ENCODE assay signal across 10 cellular contexts in genomic region chr6:90068264-90068663, GRCh38.
DNase-seq lines count a peak whose midpoint lies in the region; ATAC-seq and TF ChIP-seq lines count a peak whose summit lies in the region.
"Had no signal": no experiment of that assay in that cellular context is flagged by ENCODE, and none has a peak within 500 bp of the region (broad histone marks: within the 10 kb centered on the region; RNA-seq: fewer than 3 reads in every experiment).

No MANE protein-coding gene starts in this region.

- POLR2A ChIA-PET in activated naive CD8-positive, alpha-beta T cell treated with anti-CD3 and anti-CD28 coated beads, Interleukin-2, amount 10 ng/mL, durations not matched to agents 7 days and 5 days (lab: Charles Lee), result interaction anchor here (0.7 to 1.5 kb wide), 2 partner anchors 10 to 20 kb away, joined by 4 to 5 read pairs; no protein-coding TSS in a partner anchor

- H3K4me1 Mint-ChIP-seq in activated naive CD8-positive, alpha-beta T cell treated with anti-CD3 and anti-CD28 coated beads, Interleukin-2, amount 10 ng/mL, durations not matched to agents 7 days and 5 days, result peaks cover 73% of the 10 kb centered on the region
- H3K4me1 Mint-ChIP-seq in progenitor cell of endocrine pancreas (ENCODE audit: low read depth), result peaks cover 8% of the 10 kb centered on the region

- no peaks in the 10 kb centered on the region for H3K9me3 Mint-ChIP-seq in activated naive CD8-positive, alpha-beta T cell treated with anti-CD3 and anti-CD28 coated beads, Interleukin-2, amount 10 ng/mL, durations not matched to agents 7 days and 5 days
- H3K9me3 Mint-ChIP-seq in progenitor cell of endocrine pancreas (ENCODE audit: low read depth), result no peaks in the 10 kb centered on the region

- TF ChIP-seq CTCF in progenitor cell of endocrine pancreas (IDR thresholded peaks at IDR 0.05; ENCODE audit: unreplicated experiment), result no peak

- DNase-seq in NCI-H2196 (lab: John Stamatoyannopoulos, UW; ENCODE audit: unreplicated experiment) (peak; percentile 15), NCI-H2196 treated with DMSO at 0.1 percent for 48 hours (lab: John Stamatoyannopoulos, UW; ENCODE audit: unreplicated experiment) (no peak), HT1080 (ENCODE audit: low read depth) (peak; percentile 89), myocyte (ENCODE audit: low read depth) (peak; percentile 26), progenitor cell of endocrine pancreas (ENCODE audit: low spot score, unreplicated experiment) (no peak), cerebellar nuclear complex (lab: John Stamatoyannopoulos, UW) (no peak), SHP77 treated with DMSO at 0.1 percent for 48 hours (lab: John Stamatoyannopoulos, UW) (no peak)
- DNase-seq in activated naive CD8-positive, alpha-beta T cell treated with anti-CD3 and anti-CD28 coated beads, Interleukin-2, amount 10 ng/mL, durations not matched to agents 7 days and 5 days, result no peak
- DNase-seq: NCI-H1930 had no signal

- H3K4me3 Mint-ChIP-seq in activated naive CD8-positive, alpha-beta T cell treated with anti-CD3 and anti-CD28 coated beads, Interleukin-2, amount 10 ng/mL, durations not matched to agents 7 days and 5 days, result no peak overlapping the region
- no peak overlapping the region for H3K4me3 Mint-ChIP-seq in progenitor cell of endocrine pancreas (ENCODE audit: low read depth)

- H3K27ac Mint-ChIP-seq in activated naive CD8-positive, alpha-beta T cell treated with anti-CD3 and anti-CD28 coated beads, Interleukin-2, amount 10 ng/mL, durations not matched to agents 7 days and 5 days, result peak overlapping the region; percentile 47
- no peak overlapping the region for H3K27ac Mint-ChIP-seq in progenitor cell of endocrine pancreas

- no peak for ATAC-seq in activated naive CD8-positive, alpha-beta T cell treated with anti-CD3 and anti-CD28 coated beads, Interleukin-2, amount 10 ng/mL, durations not matched to agents 7 days and 5 days (ENCODE audit: low read depth)
- ATAC-seq: A549 had no signal

- H3K27me3 Mint-ChIP-seq in activated naive CD8-positive, alpha-beta T cell treated with anti-CD3 and anti-CD28 coated beads, Interleukin-2, amount 10 ng/mL, durations not matched to agents 7 days and 5 days, result no peaks in the 10 kb centered on the region
- H3K27me3 Mint-ChIP-seq in progenitor cell of endocrine pancreas, result no peaks in the 10 kb centered on the region

- peaks cover 64% of the 10 kb centered on the region for H3K36me3 Mint-ChIP-seq in activated naive CD8-positive, alpha-beta T cell treated with anti-CD3 and anti-CD28 coated beads, Interleukin-2, amount 10 ng/mL, durations not matched to agents 7 days and 5 days
- no peaks in the 10 kb centered on the region for H3K36me3 Mint-ChIP-seq in progenitor cell of endocrine pancreas (ENCODE audit: insufficient read depth)

Comparison
In these comparisons a context has a peak if more than half of its experiments do, and no peak if none do; other contexts are left out.
1. DNase-seq: peak in NCI-H2196 (single experiment), HT1080 (single experiment) and myocyte (single experiment); none in NCI-H2196 treated with DMSO at 0.1 percent for 48 hours (single experiment), activated naive CD8-positive, alpha-beta T cell treated with anti-CD3 and anti-CD28 coated beads, Interleukin-2, amount 10 ng/mL, durations not matched to agents 7 days and 5 days (single experiment), progenitor cell of endocrine pancreas (single experiment), cerebellar nuclear complex (0 of 2) and SHP77 treated with DMSO at 0.1 percent for 48 hours (single experiment).